1 cellular context compared by ENCODE assay signal in the genomic region with DNA sequence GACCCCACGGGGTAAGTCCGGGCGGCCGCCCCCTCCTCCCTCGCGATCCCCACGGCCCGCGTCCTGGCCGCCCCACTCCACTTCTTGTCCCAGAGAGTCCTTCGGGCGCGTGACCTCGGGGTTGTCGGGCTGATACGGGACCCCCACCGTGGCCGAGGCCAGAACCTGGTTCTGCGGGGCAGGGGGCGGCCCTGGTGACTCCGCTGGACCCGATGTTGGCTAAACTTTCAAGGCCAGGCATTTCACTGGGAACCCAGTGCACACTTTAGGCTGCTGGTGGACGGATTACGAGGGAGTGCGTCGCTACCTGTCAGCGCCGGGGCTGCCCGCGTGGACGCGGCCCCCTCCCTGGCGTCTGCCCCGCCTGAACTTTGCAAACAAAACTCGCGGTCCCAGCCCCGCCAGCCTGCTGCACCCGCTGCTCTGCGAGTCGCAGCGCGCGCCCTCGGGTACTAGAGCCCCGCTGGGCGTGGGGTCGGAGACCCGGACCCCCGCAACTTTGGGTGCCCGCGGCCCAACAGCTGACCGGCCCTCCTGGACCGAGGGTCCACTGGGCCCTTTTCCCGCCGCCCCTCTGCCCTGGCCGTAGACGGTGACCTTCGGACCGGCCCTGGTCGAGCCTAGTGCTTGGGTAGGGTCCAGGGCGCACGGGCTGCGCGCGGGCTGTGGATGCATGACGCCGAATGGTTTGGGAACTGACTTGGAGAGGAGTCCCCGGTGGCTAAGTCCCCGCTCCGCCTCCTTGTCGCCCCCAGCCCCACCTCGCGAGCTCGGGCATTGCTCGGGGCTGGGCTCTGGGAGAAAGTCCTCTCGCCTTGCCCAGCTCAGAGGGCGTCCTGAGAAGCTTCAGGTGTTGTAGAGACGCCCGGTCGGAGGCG.
TF ChIP-seq lines count a peak whose summit lies in the region.

No MANE protein-coding gene starts in this region.

TF ChIP-seq in HepG2, 621 proteins besides CTCF, POLR2A, EP300 and RAD21 (continued from another document and continues in another):
- TF ChIP-seq ZNF597 (CRISPR knock-in tag; IDR thresholded peaks at IDR 0.05) (no peak), HINFP (CRISPR knock-in tag; IDR thresholded peaks at IDR 0.05; ENCODE audit: low read depth) (peak; percentile 56; the same call in 1 of the 2 replicates), GZF1 (CRISPR knock-in tag; IDR thresholded peaks at IDR 0.05) (peak; percentile 27; the same call in 1 of the 2 replicates), TFDP1 (CRISPR knock-in tag; IDR thresholded peaks at IDR 0.05; ENCODE audit: borderline replicate concordance) (peak; percentile 87), ZNF782 (CRISPR knock-in tag; IDR thresholded peaks at IDR 0.05; ENCODE audit: borderline replicate concordance) (no peak), TFAP4 (IDR thresholded peaks at IDR 0.05; ENCODE audit: borderline replicate concordance, low read depth) (peak; percentile 89), HNRNPLL (IDR thresholded peaks at IDR 0.05; ENCODE audit: low read depth, low read length, poor library complexity, severe bottlenecking) (no peak), SP4 (CRISPR knock-in tag; IDR thresholded peaks at IDR 0.05) (no peak), ZNF160 (CRISPR knock-in tag; IDR thresholded peaks at IDR 0.05) (no peak), ZNF589 (CRISPR knock-in tag; conservative IDR thresholded peaks at IDR 0.05) (peak; percentile 62; the same call in 1 of the 2 replicates), BCLAF1 (IDR thresholded peaks at IDR 0.05) (no peak), DNMT1 (CRISPR knock-in tag; IDR thresholded peaks at IDR 0.05) (no peak), PITX1 (CRISPR knock-in tag; IDR thresholded peaks at IDR 0.05) (peak; percentile 63; the same call in 1 of the 2 replicates), ZNF3 (CRISPR knock-in tag; IDR thresholded peaks at IDR 0.05) (no peak), TFDP2 (CRISPR knock-in tag; IDR thresholded peaks at IDR 0.05) (peak; percentile 78), ZBTB7A (CRISPR knock-in tag; IDR thresholded peaks at IDR 0.05) (peak; percentile 86), KLF15 (CRISPR knock-in tag; IDR thresholded peaks at IDR 0.05; ENCODE audit: borderline replicate concordance) (no peak), LBX2 (CRISPR knock-in tag; IDR thresholded peaks at IDR 0.05; ENCODE audit: borderline replicate concordance) (peak; percentile 59), SRSF9 (IDR thresholded peaks at IDR 0.05; ENCODE audit: borderline replicate concordance, insufficient read depth, low read depth, low read length, poor library complexity, severe bottlenecking) (no peak), ZNF607 (CRISPR knock-in tag; IDR thresholded peaks at IDR 0.05; ENCODE audit: borderline replicate concordance) (peak; percentile 74; the same call in 1 of the 2 replicates), ZNF629 (CRISPR knock-in tag; conservative IDR thresholded peaks at IDR 0.05) (peak; percentile 66), TP53 (CRISPR knock-in tag; conservative IDR thresholded peaks at IDR 0.05) (0 out of 2 replicates have a peak, but pooled peaks have one; percentile 71), RFX3 (CRISPR knock-in tag; IDR thresholded peaks at IDR 0.05) (no peak), MLLT10 (CRISPR knock-in tag; IDR thresholded peaks at IDR 0.05) (no peak)
- TF ChIP-seq, protein P1, sequence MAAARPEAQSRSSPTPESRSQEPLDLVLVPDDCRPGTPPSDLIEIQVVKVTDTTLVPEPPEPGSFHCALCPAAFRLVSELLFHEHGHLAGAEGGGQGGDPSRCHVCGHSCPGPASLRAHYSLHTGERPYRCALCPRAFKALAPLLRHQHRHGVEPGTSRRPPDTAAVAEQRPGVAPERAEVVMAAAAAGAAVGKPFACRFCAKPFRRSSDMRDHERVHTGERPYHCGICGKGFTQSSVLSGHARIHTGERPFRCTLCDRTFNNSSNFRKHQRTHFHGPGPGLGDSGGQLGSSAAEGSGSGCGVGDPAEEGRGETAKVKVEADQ (CRISPR knock-in tag; IDR thresholded peaks at IDR 0.05; ENCODE audit: borderline replicate concordance), result peak; percentile 88
- TF ChIP-seq, protein P2, sequence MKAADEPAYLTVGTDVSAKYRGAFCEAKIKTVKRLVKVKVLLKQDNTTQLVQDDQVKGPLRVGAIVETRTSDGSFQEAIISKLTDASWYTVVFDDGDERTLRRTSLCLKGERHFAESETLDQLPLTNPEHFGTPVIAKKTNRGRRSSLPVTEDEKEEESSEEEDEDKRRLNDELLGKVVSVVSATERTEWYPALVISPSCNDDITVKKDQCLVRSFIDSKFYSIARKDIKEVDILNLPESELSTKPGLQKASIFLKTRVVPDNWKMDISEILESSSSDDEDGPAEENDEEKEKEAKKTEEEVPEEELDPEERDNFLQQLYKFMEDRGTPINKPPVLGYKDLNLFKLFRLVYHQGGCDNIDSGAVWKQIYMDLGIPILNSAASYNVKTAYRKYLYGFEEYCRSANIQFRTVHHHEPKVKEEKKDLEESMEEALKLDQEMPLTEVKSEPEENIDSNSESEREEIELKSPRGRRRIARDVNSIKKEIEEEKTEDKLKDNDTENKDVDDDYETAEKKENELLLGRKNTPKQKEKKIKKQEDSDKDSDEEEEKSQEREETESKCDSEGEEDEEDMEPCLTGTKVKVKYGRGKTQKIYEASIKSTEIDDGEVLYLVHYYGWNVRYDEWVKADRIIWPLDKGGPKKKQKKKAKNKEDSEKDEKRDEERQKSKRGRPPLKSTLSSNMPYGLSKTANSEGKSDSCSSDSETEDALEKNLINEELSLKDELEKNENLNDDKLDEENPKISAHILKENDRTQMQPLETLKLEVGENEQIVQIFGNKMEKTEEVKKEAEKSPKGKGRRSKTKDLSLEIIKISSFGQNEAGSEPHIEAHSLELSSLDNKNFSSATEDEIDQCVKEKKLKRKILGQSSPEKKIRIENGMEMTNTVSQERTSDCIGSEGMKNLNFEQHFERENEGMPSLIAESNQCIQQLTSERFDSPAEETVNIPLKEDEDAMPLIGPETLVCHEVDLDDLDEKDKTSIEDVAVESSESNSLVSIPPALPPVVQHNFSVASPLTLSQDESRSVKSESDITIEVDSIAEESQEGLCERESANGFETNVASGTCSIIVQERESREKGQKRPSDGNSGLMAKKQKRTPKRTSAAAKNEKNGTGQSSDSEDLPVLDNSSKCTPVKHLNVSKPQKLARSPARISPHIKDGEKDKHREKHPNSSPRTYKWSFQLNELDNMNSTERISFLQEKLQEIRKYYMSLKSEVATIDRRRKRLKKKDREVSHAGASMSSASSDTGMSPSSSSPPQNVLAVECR (CRISPR knock-in tag; IDR thresholded peaks at IDR 0.05; ENCODE audit: borderline replicate concordance), result peak; percentile 90
- TF ChIP-seq, protein P3, sequence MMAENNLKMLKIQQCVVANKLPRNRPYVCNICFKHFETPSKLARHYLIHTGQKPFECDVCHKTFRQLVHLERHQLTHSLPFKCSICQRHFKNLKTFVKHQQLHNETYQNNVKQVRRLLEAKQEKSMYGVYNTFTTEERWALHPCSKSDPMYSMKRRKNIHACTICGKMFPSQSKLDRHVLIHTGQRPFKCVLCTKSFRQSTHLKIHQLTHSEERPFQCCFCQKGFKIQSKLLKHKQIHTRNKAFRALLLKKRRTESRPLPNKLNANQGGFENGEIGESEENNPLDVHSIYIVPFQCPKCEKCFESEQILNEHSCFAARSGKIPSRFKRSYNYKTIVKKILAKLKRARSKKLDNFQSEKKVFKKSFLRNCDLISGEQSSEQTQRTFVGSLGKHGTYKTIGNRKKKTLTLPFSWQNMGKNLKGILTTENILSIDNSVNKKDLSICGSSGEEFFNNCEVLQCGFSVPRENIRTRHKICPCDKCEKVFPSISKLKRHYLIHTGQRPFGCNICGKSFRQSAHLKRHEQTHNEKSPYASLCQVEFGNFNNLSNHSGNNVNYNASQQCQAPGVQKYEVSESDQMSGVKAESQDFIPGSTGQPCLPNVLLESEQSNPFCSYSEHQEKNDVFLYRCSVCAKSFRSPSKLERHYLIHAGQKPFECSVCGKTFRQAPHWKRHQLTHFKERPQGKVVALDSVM (CRISPR knock-in tag; IDR thresholded peaks at IDR 0.05), result 0 out of 2 replicates have a peak, but pooled peaks have one; percentile 30
